Comparison of ENCODE assay signal across 21 cellular contexts in the genomic region with DNA sequence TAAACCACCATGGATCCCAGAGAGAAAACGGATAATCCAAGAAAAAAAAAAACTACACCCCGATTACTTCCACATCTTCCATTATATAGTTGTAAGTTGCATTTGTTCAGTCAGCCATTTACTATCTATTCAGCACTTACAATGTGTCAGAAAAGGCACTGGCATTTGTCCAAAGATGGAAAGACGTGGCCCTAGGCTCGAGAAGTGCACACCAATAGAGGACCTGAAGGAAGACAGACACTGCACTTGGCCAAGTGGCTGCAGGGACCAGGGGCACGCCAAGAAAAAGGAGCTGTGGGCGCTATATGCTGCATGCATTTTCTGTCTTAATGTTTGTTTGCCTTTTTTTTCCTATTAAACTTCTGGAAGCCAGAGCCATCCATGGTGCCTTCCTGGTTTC.
"Had no signal": no experiment of that assay in that cellular context is flagged by ENCODE, and none has a peak within 500 bp of the region (broad histone marks: within the 10 kb centered on the region; RNA-seq: fewer than 3 reads in every experiment).

No MANE protein-coding gene starts in this region.

- DNase-seq: activated B cell treated with CpG ODN at 0.5 μM for 24 hours; activated CD4-positive, alpha-beta T cell treated with anti-CD3 and anti-CD28 coated beads, Interleukin-2, amount 10 ng/mL, durations not matched to agents 7 days and 5 days; activated effector memory CD4-positive, alpha-beta T cell treated with Interleukin-2 at 50 U/mL for 16 hours; activated T-cell treated with anti-CD3 and anti-CD28 coated beads, Interleukin-2, amount 50 U/mL, for 1 hour; amygdala; foreskin fibroblast; heart left ventricle; islet precursor cell; left ventricle myocardium inferior; ovary; sigmoid colon; stimulated activated CD4-positive, alpha-beta T cell treated with anti-CD3 and anti-CD28 coated beads, Interleukin-4, amount 100 ng/mL, for 1 hour; stimulated activated CD8-positive, alpha-beta memory T cell treated with anti-CD3 and anti-CD28 coated beads, Interleukin-4, amount 100 ng/mL, for 48 hours; stimulated activated naive CD8-positive, alpha-beta T cell treated with anti-CD3 and anti-CD28 coated beads, Interleukin-15, Interleukin-2, amounts not matched to agents 100 U/mL and 50 U/mL, for 24 hours; T-helper 17 cell; upper lobe of right lung had no signal

- H3K27ac Mint-ChIP-seq: activated B cell treated with CpG ODN at 0.5 μM for 24 hours; activated CD4-positive, alpha-beta T cell treated with anti-CD3 and anti-CD28 coated beads, Interleukin-2, amount 10 ng/mL, durations not matched to agents 7 days and 5 days; activated naive CD4-positive, alpha-beta T cell treated with anti-CD3 and anti-CD28 coated beads, Interleukin-2, amount 50 U/mL, for 72 hours; memory B cell; nephron; T-helper 17 cell had no signal

- H3K4me3 ChIP-seq: esophagus muscularis mucosa, heart left ventricle, left ventricle myocardium inferior, ovary, sigmoid colon, suprapubic skin, upper lobe of right lung had no signal

- H3K9me3 Mint-ChIP-seq: activated B cell treated with CpG ODN at 0.5 μM for 24 hours; activated CD4-positive, alpha-beta T cell treated with anti-CD3 and anti-CD28 coated beads, Interleukin-2, amount 10 ng/mL, durations not matched to agents 7 days and 5 days; memory B cell; nephron had no signal

- ATAC-seq: activated naive CD4-positive, alpha-beta T cell treated with anti-CD3 and anti-CD28 coated beads, Interleukin-2, amount 50 U/mL, for 72 hours; heart left ventricle; stimulated activated naive CD8-positive, alpha-beta T cell treated with anti-CD3 and anti-CD28 coated beads, Interleukin-15, Interleukin-2, amounts not matched to agents 100 U/mL and 50 U/mL, for 24 hours; T-helper 17 cell; upper lobe of right lung had no signal

- H3K27me3 ChIP-seq: esophagus muscularis mucosa, heart left ventricle, ovary, sigmoid colon, suprapubic skin, upper lobe of right lung had no signal

- H3K36me3 ChIP-seq: esophagus muscularis mucosa, heart left ventricle, left ventricle myocardium inferior, ovary, sigmoid colon, suprapubic skin, upper lobe of right lung had no signal

- H3K27ac ChIP-seq: esophagus muscularis mucosa, heart left ventricle, left ventricle myocardium inferior, ovary, sigmoid colon, suprapubic skin, upper lobe of right lung had no signal

- H3K4me1 Mint-ChIP-seq: T-helper 17 cell had no signal

- H3K9me3 ChIP-seq: esophagus muscularis mucosa, heart left ventricle, left ventricle myocardium inferior, ovary, sigmoid colon, suprapubic skin, upper lobe of right lung had no signal

- H3K36me3 Mint-ChIP-seq: activated naive CD4-positive, alpha-beta T cell treated with anti-CD3 and anti-CD28 coated beads, Interleukin-2, amount 50 U/mL, for 72 hours; memory B cell had no signal

- H3K4me3 Mint-ChIP-seq: activated B cell treated with CpG ODN at 0.5 μM for 24 hours; activated CD4-positive, alpha-beta T cell treated with anti-CD3 and anti-CD28 coated beads, Interleukin-2, amount 10 ng/mL, durations not matched to agents 7 days and 5 days; memory B cell; nephron; T-helper 17 cell had no signal

- H3K27me3 Mint-ChIP-seq: activated B cell treated with CpG ODN at 0.5 μM for 24 hours; activated CD4-positive, alpha-beta T cell treated with anti-CD3 and anti-CD28 coated beads, Interleukin-2, amount 10 ng/mL, durations not matched to agents 7 days and 5 days; memory B cell had no signal
